19 cellular contexts compared by ENCODE assay signal in the genomic region with DNA sequence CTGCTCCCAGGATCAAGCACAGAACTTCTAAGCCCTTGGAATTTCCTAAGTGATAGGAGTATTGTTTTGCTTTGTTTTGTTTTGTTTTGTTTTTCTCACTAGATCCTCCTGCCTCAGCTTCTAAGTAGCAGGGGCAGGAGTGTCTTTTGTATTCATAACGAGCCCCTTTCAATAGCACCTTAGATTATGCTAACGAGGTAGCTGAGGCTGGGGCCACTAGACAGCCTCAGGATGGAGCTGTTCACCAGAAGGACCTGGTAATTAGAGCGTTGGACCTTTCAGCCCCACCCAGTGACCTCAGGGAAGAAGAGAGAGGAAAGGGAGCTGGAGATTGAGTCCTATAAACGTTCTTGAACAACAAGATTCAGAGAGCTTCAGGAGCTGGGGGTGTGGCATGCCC. TPM values are rescaled to one million over a fixed set of nuclear protein-coding genes. Genes with fewer than 3 reads are reported as not detected.
DNase-seq lines count a peak whose midpoint lies in the region; ATAC-seq and TF ChIP-seq lines count a peak whose summit lies in the region.
"Had no signal": no experiment of that assay in that cellular context is flagged by ENCODE, and none has a peak within 500 bp of the region (broad histone marks: within the 10 kb centered on the region; RNA-seq: fewer than 3 reads in every experiment).

No MANE protein-coding gene starts in this region.

- TF ChIP-seq POLR2A in gastroesophageal sphincter (IDR thresholded peaks at IDR 0.05) (no peak), esophagus squamous epithelium (IDR thresholded peaks at IDR 0.05) (no peak)

- intact Hi-C loops in esophagus squamous epithelium (cut with DNase I), result no loop called here

- H3K36me3 ChIP-seq in CD4-positive, CD25-positive, alpha-beta regulatory T cell (ENCODE audit: control insufficient read depth, insufficient read depth, low read length), result peaks cover 25% of the 10 kb centered on the region
- H3K36me3 ChIP-seq in mesenchymal stem cell (ENCODE audit: control insufficient read depth in 1 of 2, insufficient read depth in 2 of 2, low read depth in 1 of 2, low read length in 2 of 2) (no peaks in the 10 kb centered on the region), gastroesophageal sphincter (no peaks in the 10 kb centered on the region), esophagus squamous epithelium (no peaks in the 10 kb centered on the region)
- H3K36me3 ChIP-seq: ascending aorta, prostate gland, vagina had no signal

- H3K4me1 Mint-ChIP-seq in CD4-positive, CD25-positive, alpha-beta regulatory T cell, result peaks cover 21 to 53% (median 48%) of the 10 kb centered on the region in 4 donors
- peaks cover 47% of the 10 kb centered on the region for H3K4me1 Mint-ChIP-seq in activated CD4-positive, alpha-beta memory T cell treated with anti-CD3 and anti-CD28 coated beads, Interleukin-2, amount 10 ng/mL, durations not matched to agents 7 days and 5 days

- H3K4me2 ChIP-seq in mesenchymal stem cell (ENCODE audit: low read length, poor library complexity, severe bottlenecking), result no peak overlapping the region

- peak overlapping the region; percentile 87 to 94 (median 91) for H3K27ac Mint-ChIP-seq in CD4-positive, CD25-positive, alpha-beta regulatory T cell
- H3K27ac Mint-ChIP-seq in activated CD4-positive, alpha-beta memory T cell treated with anti-CD3 and anti-CD28 coated beads, Interleukin-2, amount 10 ng/mL, durations not matched to agents 7 days and 5 days, result peak overlapping the region; percentile 66

- peaks cover 15 to 24% of the 10 kb centered on the region in 2 experiments for H3K9me3 ChIP-seq in CD4-positive, CD25-positive, alpha-beta regulatory T cell (ENCODE audit: control insufficient read depth in 2 of 2, low read length in 2 of 2)
- H3K9me3 ChIP-seq in mesenchymal stem cell (ENCODE audit: control insufficient read depth, low read length), result peaks cover 13% of the 10 kb centered on the region
- H3K9me3 ChIP-seq in gastroesophageal sphincter, result peaks cover 0 to 11% (median 0%) of the 10 kb centered on the region in 3 donors
- H3K9me3 ChIP-seq in esophagus squamous epithelium, result peaks cover 0 to 13% (median 9%) of the 10 kb centered on the region in 3 donors
- H3K9me3 ChIP-seq: ascending aorta, prostate gland, vagina had no signal

- H2BK120ac ChIP-seq in mesenchymal stem cell (ENCODE audit: low read depth, low read length), result no peak overlapping the region

- H4K8ac ChIP-seq in mesenchymal stem cell (ENCODE audit: low read length), result no peak overlapping the region

- no peak overlapping the region for H3K14ac ChIP-seq in mesenchymal stem cell (ENCODE audit: low read length in 2 of 2)

- H3K4ac ChIP-seq in mesenchymal stem cell (ENCODE audit: low read depth in 1 of 2, low read length in 2 of 2), result no peak overlapping the region

- H2BK15ac ChIP-seq in mesenchymal stem cell (ENCODE audit: low read depth, poor library complexity, severe bottlenecking), result no peak overlapping the region

- WGBS in mesenchymal stem cell, result 54% methylated on average over 4 of the region's 4 CpGs
- WGBS in gastroesophageal sphincter (ENCODE audit: low coverage in 1 of 2), 2 donors, result 24 to 33% methylated on average over 2 to 3 of the region's 4 CpGs
- 12 to 30% methylated on average over 4 of the region's 4 CpGs for WGBS in esophagus squamous epithelium, 2 donors

- H3K79me1 ChIP-seq in mesenchymal stem cell (replicated peaks; ENCODE audit: low read length, poor library complexity, severe bottlenecking), result no peaks in the 10 kb centered on the region

- no peak overlapping the region for H4K91ac ChIP-seq in mesenchymal stem cell (ENCODE audit: low read length)

- no peak for DNase-seq in CD4-positive, CD25-positive, alpha-beta regulatory T cell
- DNase-seq in GM13977 (ENCODE audit: low spot score) (no peak), mesenchymal stem cell (no peak), iPS-NIHi7 (ENCODE audit: extremely low spot score) (no peak), esophagus squamous epithelium (lab: John Stamatoyannopoulos, UW) (no peak)
- DNase-seq in activated CD4-positive, alpha-beta memory T cell treated with anti-CD3 and anti-CD28 coated beads, Interleukin-2, amount 10 ng/mL, durations not matched to agents 7 days and 5 days, result no peak
- no peak for DNase-seq in stimulated activated CD4-positive, alpha-beta T cell treated with anti-CD3 and anti-CD28 coated beads, Interleukin-15, amount 100 ng/mL, for 24 hours
- DNase-seq: DND-41; dorsolateral prefrontal cortex; NCI-H1436 treated with DMSO at 0.1 percent for 48 hours; NCI-H526 treated with DMSO at 0.1 percent for 48 hours; stimulated activated CD4-positive, alpha-beta T cell treated with anti-CD3 and anti-CD28 coated beads, Interleukin-1b, Interleukin-23, amount 100 ng/mL, for 48 hours had no signal

- CTCF ChIA-PET in activated CD4-positive, alpha-beta memory T cell treated with anti-CD3 and anti-CD28 coated beads, Interleukin-2, amount 10 ng/mL, durations not matched to agents 7 days and 5 days (lab: Charles Lee), result interaction anchor here (0.8 to 3.0 kb wide), 5 partner anchors 28 to 66 kb away, joined by 3 to 14 read pairs (median 4); no protein-coding TSS in a partner anchor

- H2BK12ac ChIP-seq in mesenchymal stem cell (ENCODE audit: low read length in 2 of 2), result no peak overlapping the region

- no peaks in the 10 kb centered on the region for H3K27me3 ChIP-seq in CD4-positive, CD25-positive, alpha-beta regulatory T cell (ENCODE audit: control insufficient read depth, insufficient read depth, low read length)
- H3K27me3 ChIP-seq in mesenchymal stem cell (ENCODE audit: control insufficient read depth in 1 of 2, insufficient read depth in 1 of 2, low read length in 2 of 2) (peaks cover 0 to 18% of the 10 kb centered on the region in 2 experiments), gastroesophageal sphincter (peaks cover 37% of the 10 kb centered on the region), esophagus squamous epithelium (no peaks in the 10 kb centered on the region)
- H3K27me3 ChIP-seq: ascending aorta, vagina had no signal

- H3K23ac ChIP-seq in mesenchymal stem cell (ENCODE audit: low read length in 2 of 2), result no peak overlapping the region

- ATAC-seq in CD4-positive, CD25-positive, alpha-beta regulatory T cell (ENCODE audit: low read depth in 2 of 2), result no peak
- no peak for ATAC-seq in gastroesophageal sphincter

- TF ChIP-seq CTCF in GM13977 (IDR thresholded peaks at IDR 0.05; ENCODE audit: extremely low read depth, insufficient read depth, missing control alignments) (peak; percentile 21), gastroesophageal sphincter (IDR thresholded peaks at IDR 0.05) (no peak), esophagus squamous epithelium (IDR thresholded peaks at IDR 0.05) (peak in 1 of 6 experiments; percentile 6)

- peak overlapping the region; percentile 12 to 48 (median 30) for H3K4me3 Mint-ChIP-seq in CD4-positive, CD25-positive, alpha-beta regulatory T cell
- no peak overlapping the region for H3K4me3 Mint-ChIP-seq in activated CD4-positive, alpha-beta memory T cell treated with anti-CD3 and anti-CD28 coated beads, Interleukin-2, amount 10 ng/mL, durations not matched to agents 7 days and 5 days

- H2AK5ac ChIP-seq in mesenchymal stem cell (ENCODE audit: low read length, severe bottlenecking), result peak overlapping the region; percentile 22

- H3K9ac ChIP-seq in mesenchymal stem cell (ENCODE audit: low read length), result no peak overlapping the region

- H3K18ac ChIP-seq in mesenchymal stem cell (ENCODE audit: low read depth in 1 of 2, low read length in 2 of 2), result no peak overlapping the region

- H3K4me1 ChIP-seq in CD4-positive, CD25-positive, alpha-beta regulatory T cell (ENCODE audit: control insufficient read depth, insufficient read depth, low read length, poor library complexity, severe bottlenecking), result peaks cover 33% of the 10 kb centered on the region
- H3K4me1 ChIP-seq in mesenchymal stem cell (ENCODE audit: control insufficient read depth, insufficient read depth, low read depth, low read length), result peaks cover 1% of the 10 kb centered on the region
- H3K4me1 ChIP-seq in gastroesophageal sphincter, result no peaks in the 10 kb centered on the region
- no peaks in the 10 kb centered on the region for H3K4me1 ChIP-seq in esophagus squamous epithelium
- H3K4me1 ChIP-seq: ascending aorta, prostate gland, vagina had no signal

- H3K27ac ChIP-seq in CD4-positive, CD25-positive, alpha-beta regulatory T cell (ENCODE audit: insufficient read depth, low read length, poor library complexity, severe bottlenecking), result peak overlapping the region; percentile 78
- H3K27ac ChIP-seq in mesenchymal stem cell (ENCODE audit: low read length, poor library complexity, severe bottlenecking) (no peak overlapping the region), gastroesophageal sphincter (no peak overlapping the region), esophagus squamous epithelium (no peak overlapping the region)
- H3K27ac ChIP-seq: ascending aorta, dorsolateral prefrontal cortex, prostate gland, RWPE1, vagina had no signal

- TF ChIP-seq EP300 in gastroesophageal sphincter (IDR thresholded peaks at IDR 0.05), result no peak

- no peaks in the 10 kb centered on the region for H3K27me3 Mint-ChIP-seq in CD4-positive, CD25-positive, alpha-beta regulatory T cell
- no peaks in the 10 kb centered on the region for H3K27me3 Mint-ChIP-seq in activated CD4-positive, alpha-beta memory T cell treated with anti-CD3 and anti-CD28 coated beads, Interleukin-2, amount 10 ng/mL, durations not matched to agents 7 days and 5 days

- no peak overlapping the region for H2BK5ac ChIP-seq in mesenchymal stem cell (ENCODE audit: low read depth, low read length, poor library complexity, severe bottlenecking)

- no peak overlapping the region for H2AFZ ChIP-seq in mesenchymal stem cell (ENCODE audit: low read depth, low read length)

- peaks cover 3 to 32% (median 13%) of the 10 kb centered on the region in 7 donors for H3K9me3 Mint-ChIP-seq in CD4-positive, CD25-positive, alpha-beta regulatory T cell
- H3K9me3 Mint-ChIP-seq in activated CD4-positive, alpha-beta memory T cell treated with anti-CD3 and anti-CD28 coated beads, Interleukin-2, amount 10 ng/mL, durations not matched to agents 7 days and 5 days, result peaks cover 38% of the 10 kb centered on the region

- POLR2A ChIA-PET in activated CD4-positive, alpha-beta memory T cell treated with anti-CD3 and anti-CD28 coated beads, Interleukin-2, amount 10 ng/mL, durations not matched to agents 7 days and 5 days (lab: Charles Lee), result interaction anchor here (0.6 to 4.2 kb wide), 9 partner anchors 18 to 51 kb away, joined by 3 to 50 read pairs (median 6); no protein-coding TSS in a partner anchor

- in situ Hi-C loops in GM13977 (cut with MboI; ENCODE audit: low pct_unique_long_range_greater_than_20kb, low sequenced_read_pairs, unreplicated experiment), result no loop called here

- H3K4me3 ChIP-seq in CD4-positive, CD25-positive, alpha-beta regulatory T cell (ENCODE audit: low read depth, low read length), result peak overlapping the region; percentile 17
- no peak overlapping the region for H3K4me3 ChIP-seq in mesenchymal stem cell (ENCODE audit: insufficient read depth in 1 of 2, low read depth in 1 of 2, low read length in 2 of 2)
- H3K4me3 ChIP-seq in gastroesophageal sphincter, result no peak overlapping the region
- no peak overlapping the region for H3K4me3 ChIP-seq in esophagus squamous epithelium
- H3K4me3 ChIP-seq: ascending aorta, dorsolateral prefrontal cortex, prostate gland, vagina had no signal

- H3K36me3 Mint-ChIP-seq in CD4-positive, CD25-positive, alpha-beta regulatory T cell, result peaks cover 47% of the 10 kb centered on the region
- H3K36me3 Mint-ChIP-seq in activated CD4-positive, alpha-beta memory T cell treated with anti-CD3 and anti-CD28 coated beads, Interleukin-2, amount 10 ng/mL, durations not matched to agents 7 days and 5 days (ENCODE audit: low read depth), result peaks cover 53% of the 10 kb centered on the region

RNA-seq across cellular contexts. Expression of gene IKZF3, which starts 43.6 kb away (rescaled TPM):
- 146 TPM for total RNA-seq in CD4-positive, CD25-positive, alpha-beta regulatory T cell
- polyA plus RNA-seq in CD4-positive, CD25-positive, alpha-beta regulatory T cell, result 10 to 100 TPM; 30.4 to 40.6 (median 34.1) TPM
- total RNA-seq in activated CD4-positive, alpha-beta memory T cell treated with anti-CD3 and anti-CD28 coated beads, Interleukin-2, amount 10 ng/mL, durations not matched to agents 7 days and 5 days, result 10 to 100 TPM; 37.9 to 38.2 TPM
- polyA plus RNA-seq in mesenchymal stem cell (2013, experiment 1 of 2), result 0.01 TPM
- polyA plus RNA-seq in mesenchymal stem cell (2013, experiment 2 of 2), result not detected
- total RNA-seq in gastroesophageal sphincter, result 1 to 10 TPM in 2 of 4 donors, under 1 TPM in 2; 0.62 to 1.5 (median 0.95) TPM
- total RNA-seq in esophagus squamous epithelium, result 1 to 10 TPM; 2.1 to 9.0 (median 3.8) TPM

RNA-seq across cellular contexts. Expression of gene ZPBP2, which starts 47.5 kb away (rescaled TPM):
- total RNA-seq in CD4-positive, CD25-positive, alpha-beta regulatory T cell, result not detected
- polyA plus RNA-seq in CD4-positive, CD25-positive, alpha-beta regulatory T cell, result not detected
- total RNA-seq in activated CD4-positive, alpha-beta memory T cell treated with anti-CD3 and anti-CD28 coated beads, Interleukin-2, amount 10 ng/mL, durations not matched to agents 7 days and 5 days, result not detected
- not detected for polyA plus RNA-seq in mesenchymal stem cell (2013, experiment 1 of 2)
- polyA plus RNA-seq in mesenchymal stem cell (2013, experiment 2 of 2), result not detected
- not detected for total RNA-seq in gastroesophageal sphincter
- not detected for total RNA-seq in esophagus squamous epithelium
- total RNA-seq: ascending aorta, dorsolateral prefrontal cortex, fibroblast of villous mesenchyme, mucosa of gallbladder, vagina had no signal
